Comparison of ENCODE assay signal across 26 cellular contexts in the genomic region with DNA sequence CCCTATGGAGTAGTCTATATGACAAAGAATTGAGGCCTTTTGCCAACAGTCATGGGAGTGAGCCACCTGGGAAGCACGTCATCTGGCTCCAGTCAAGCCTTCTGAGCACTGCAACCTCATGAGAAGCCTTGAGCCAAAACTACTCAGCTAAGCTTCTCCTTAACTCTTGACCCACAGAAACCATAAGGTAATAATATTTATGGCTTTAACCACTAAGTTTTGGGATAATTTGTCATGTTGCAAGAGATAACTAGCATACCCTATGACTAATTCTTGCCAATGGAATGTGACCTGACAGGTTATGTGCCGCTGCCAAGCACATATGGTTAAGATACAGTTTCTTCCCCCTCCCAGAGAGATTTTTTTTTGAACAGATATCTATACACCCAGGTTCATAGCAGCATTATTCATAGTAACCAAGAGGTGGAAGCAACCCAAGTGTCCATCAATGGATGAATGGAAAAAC. TPM values are rescaled to one million over a fixed set of nuclear protein-coding genes. Genes with fewer than 3 reads are reported as not detected.
DNase-seq lines count a peak whose midpoint lies in the region; ATAC-seq and TF ChIP-seq lines count a peak whose summit lies in the region.
"Had no signal": no experiment of that assay in that cellular context is flagged by ENCODE, and none has a peak within 500 bp of the region (broad histone marks: within the 10 kb centered on the region; RNA-seq: fewer than 3 reads in every experiment).

No MANE protein-coding gene starts in this region.

- H3K27ac ChIP-seq in body of pancreas = peak overlapping the region in 3 of 4 donors; percentile 15 to 50 (median 45)
- H3K27ac ChIP-seq: esophagus muscularis mucosa, Peyer's patch had no signal

- H3K4me3 ChIP-seq in LNCaP clone FGC (ENCODE audit: low read depth, low read length) (no peak overlapping the region), body of pancreas (no peak overlapping the region)
- H3K4me3 ChIP-seq: esophagus muscularis mucosa, K562, Peyer's patch had no signal

- H3K27me3 ChIP-seq in body of pancreas = no peaks in the 10 kb centered on the region
- H3K27me3 ChIP-seq: Peyer's patch had no signal

- H3K36me3 ChIP-seq in body of pancreas (replicated peaks in 1 of 2; ENCODE audit: insufficient read depth in 1 of 2, low read depth in 2 of 2) = no peaks in the 10 kb centered on the region
- H3K36me3 ChIP-seq: esophagus muscularis mucosa, Peyer's patch had no signal

- ATAC-seq in body of pancreas = peak; percentile 91
- no peak for ATAC-seq in GM18873 (IDR thresholded peaks at IDR 0.05; ENCODE audit: low FRiP score, unreplicated experiment)
- ATAC-seq: activated CD8-positive, alpha-beta memory T cell treated with anti-CD3 and anti-CD28 coated beads, Interleukin-2, amount 10 ng/mL, durations not matched to agents 7 days and 5 days; activated naive CD4-positive, alpha-beta T cell treated with anti-CD3 and anti-CD28 coated beads, Interleukin-2, amount 50 U/mL, for 72 hours; K562; naive thymus-derived CD8-positive, alpha-beta T cell had no signal

- no peaks in the 10 kb centered on the region for H3K9me3 ChIP-seq in body of pancreas
- H3K9me3 ChIP-seq: esophagus muscularis mucosa, Peyer's patch, SK-N-SH had no signal

- WGBS in body of pancreas, 2 donors = 10 to 17% methylated on average over 2 of the region's 2 CpGs

- H3K4me1 ChIP-seq in body of pancreas = peaks cover 10% of the 10 kb centered on the region
- H3K4me1 ChIP-seq: esophagus muscularis mucosa, Peyer's patch had no signal

- TF ChIP-seq POLR2A in body of pancreas (IDR thresholded peaks at IDR 0.05) = no peak

- TF ChIP-seq CTCF in LNCaP clone FGC (IDR thresholded peaks at IDR 0.05; ENCODE audit: control insufficient read depth, extremely low read depth, insufficient read depth) (no peak), body of pancreas (IDR thresholded peaks at IDR 0.05) (no peak)

- intact Hi-C loops in body of pancreas (cut with DNase I) = no loop called here

- DNase-seq in A172 (ENCODE audit: low spot score) (peak; percentile 61), LNCaP clone FGC (ENCODE audit: low read depth) (peak; percentile 36), body of pancreas (peak; percentile 59 to 77 (median 70)), islet precursor cell (peak; percentile 49), inferior parietal cortex (ENCODE audit: extremely low spot score) (no peak), NCI-H82 (lab: John Stamatoyannopoulos, UW) (no peak), dermis blood vessel endothelial cell (no peak)
- DNase-seq: activated CD4-positive, alpha-beta T cell treated with anti-CD3 and anti-CD28 coated beads, Interleukin-2, amount 10 ng/mL, durations not matched to agents 24 days and 14 days; activated CD8-positive, alpha-beta memory T cell treated with anti-CD3 and anti-CD28 coated beads, Interleukin-2, amount 10 ng/mL, durations not matched to agents 7 days and 5 days; CD8-positive, alpha-beta memory T cell; effector CD8-positive, alpha-beta T cell; H9; MV-4-11; naive thymus-derived CD8-positive, alpha-beta T cell; NCI-H2029; Peyer's patch; retina; SK-N-SH; stimulated activated CD4-positive, alpha-beta T cell treated with anti-CD3 and anti-CD28 coated beads, Interleukin-4, amount 100 ng/mL, for 1 hour; stimulated activated naive CD4-positive, alpha-beta T cell treated with Interleukin-2 at 50 U/mL for 16 hours had no signal

RNA-seq across cellular contexts. Expression of a gene that starts 11.8 kb away (rescaled TPM):
- 0.02 TPM in 1 of 2 replicates, not detected in the other for total RNA-seq in A172 (2014; rRNA removed; shearing (Covaris generic))
- under 1 TPM in 1 of 2 donors, not detected in 1; 0.52 TPM for total RNA-seq in body of pancreas
- total RNA-seq in dermis blood vessel endothelial cell = not detected in 2 replicates
- total RNA-seq: activated CD4-positive, alpha-beta T cell treated with anti-CD3 and anti-CD28 coated beads, Interleukin-2, amount 10 ng/mL, durations not matched to agents 24 days and 14 days; activated CD8-positive, alpha-beta memory T cell treated with anti-CD3 and anti-CD28 coated beads, Interleukin-2, amount 10 ng/mL, durations not matched to agents 7 days and 5 days; activated naive CD4-positive, alpha-beta T cell treated with anti-CD3 and anti-CD28 coated beads, Interleukin-2, amount 50 U/mL, for 72 hours; activated T-helper 1 cell treated with anti-CD3 and anti-CD28 coated beads, Interleukin-12 subunit alpha, Interleukin-12 subunit beta, Interleukin-2, Interleukin-4 antibody, amounts not matched to agents 30 ng/mL and 10 ng/mL and 1 ng/mL, durations not matched to agents 14 hours and 24 hours and 36 hours; CD8-positive, alpha-beta memory T cell; esophagus muscularis mucosa; K562; naive thymus-derived CD8-positive, alpha-beta T cell; Peyer's patch; T-helper 2 cell treated with Interferon-gamma antibody and Interleukin-4, amounts not matched to agents 100 ng/mL and 5 ng/mL, for 36 hours had no signal

Comparison
In these comparisons a context has a peak if more than half of its experiments do, and no peak if none do; other contexts are left out.
1. DNase-seq: peak in A172 (single experiment), LNCaP clone FGC (single experiment), body of pancreas (4 of 4) and islet precursor cell (single experiment); none in inferior parietal cortex (single experiment), NCI-H82 (single experiment) and dermis blood vessel endothelial cell (single experiment).